2 cellular contexts compared by ENCODE assay signal in genomic region chr19:17479325-17479791, GRCh38.
TF ChIP-seq lines count a peak whose summit lies in the region.

No MANE protein-coding gene starts in this region.

TF ChIP-seq in SK-N-SH, 30 proteins besides CTCF, POLR2A, EP300 and RAD21 (continued from another document):
- TF ChIP-seq TCF12 (IDR thresholded peaks at IDR 0.05): peak; percentile 21; the same call in 1 of the 2 replicates
- TF ChIP-seq TAF1 (IDR thresholded peaks at IDR 0.05; ENCODE audit: borderline replicate concordance, low read depth, low read length): no peak
- TF ChIP-seq MXI1 (IDR thresholded peaks at IDR 0.05; ENCODE audit: low read depth, low read length): no peak
TF ChIP-seq in SK-N-SH: peak in this region for 3.

TF ChIP-seq in SK-N-SH treated with all-trans-retinoic acid at 6 μM for 48 hours, 23 proteins besides CTCF, POLR2A, EP300 and RAD21 (continued from another document):
- TF ChIP-seq CSRNP3 (CRISPR knock-in tag; IDR thresholded peaks at IDR 0.05): no peak
- TF ChIP-seq CREB5 (CRISPR knock-in tag; IDR thresholded peaks at IDR 0.05; ENCODE audit: low read depth): no peak
- no peak for TF ChIP-seq ZC3H10 (CRISPR knock-in tag; IDR thresholded peaks at IDR 0.05)
- no peak for TF ChIP-seq TOX (CRISPR knock-in tag; IDR thresholded peaks at IDR 0.05; ENCODE audit: borderline replicate concordance)
- TF ChIP-seq GLIS3 (CRISPR knock-in tag; IDR thresholded peaks at IDR 0.05): no peak
- no peak for TF ChIP-seq POU6F1 (CRISPR knock-in tag; IDR thresholded peaks at IDR 0.05; ENCODE audit: borderline replicate concordance, low read depth)
- TF ChIP-seq ZFP3 (CRISPR knock-in tag; IDR thresholded peaks at IDR 0.05): no peak
- no peak for TF ChIP-seq ARNTL (CRISPR knock-in tag; IDR thresholded peaks at IDR 0.05; ENCODE audit: borderline replicate concordance, low read depth)
- no peak for TF ChIP-seq BACH2 (CRISPR knock-in tag; IDR thresholded peaks at IDR 0.05; ENCODE audit: borderline replicate concordance)
- no peak for TF ChIP-seq OSR1 (CRISPR knock-in tag; IDR thresholded peaks at IDR 0.05)
- TF ChIP-seq RARB (CRISPR knock-in tag; IDR thresholded peaks at IDR 0.05): no peak
- no peak for TF ChIP-seq ZNF70 (CRISPR knock-in tag; IDR thresholded peaks at IDR 0.05)
TF ChIP-seq in SK-N-SH treated with all-trans-retinoic acid at 6 μM for 48 hours: peak in this region for 0.
